In the genomic region with DNA sequence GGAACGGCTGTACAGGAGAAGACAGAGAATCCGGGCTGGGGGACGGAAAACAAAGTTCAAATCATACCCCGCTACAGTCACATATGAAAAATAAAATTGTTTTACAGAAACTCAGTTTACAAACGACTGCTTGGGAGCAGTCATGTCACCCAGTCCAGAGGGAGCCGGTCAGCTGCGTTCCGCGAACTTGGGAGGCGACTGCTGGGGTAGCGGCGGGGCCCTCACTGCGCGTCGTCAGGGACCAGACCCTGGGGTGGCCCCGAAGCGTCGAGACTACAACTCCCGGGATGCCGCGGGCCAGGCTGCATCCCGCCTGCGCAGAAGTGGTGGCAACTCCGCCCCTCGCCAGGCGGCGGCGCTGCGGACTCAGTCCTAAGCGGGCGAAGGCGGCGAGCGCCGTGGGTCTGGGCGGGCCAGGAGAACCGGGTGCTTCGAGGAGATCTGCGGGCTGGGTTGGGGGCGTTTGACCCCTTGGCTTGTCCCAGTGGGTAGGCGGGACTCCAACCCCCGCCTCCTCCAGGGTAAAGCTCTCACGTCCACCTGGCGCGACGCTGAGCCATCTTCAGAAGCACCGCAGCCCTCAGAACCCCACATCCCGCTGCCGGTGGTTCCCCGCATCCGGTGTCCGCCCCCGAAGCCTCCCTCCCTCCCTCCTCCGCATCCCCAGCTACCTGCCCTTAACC, we compare ENCODE assay signal across 8 cellular contexts. TPM values are rescaled to one million over a fixed set of nuclear protein-coding genes. Genes with fewer than 3 reads are reported as not detected.
DNase-seq lines count a peak whose midpoint lies in the region; ATAC-seq and TF ChIP-seq lines count a peak whose summit lies in the region.

No MANE protein-coding gene starts in this region.

- peak; percentile 94 for TF ChIP-seq CTCF in endothelial cell (IDR thresholded peaks at IDR 0.05; ENCODE audit: unreplicated experiment)

- H3K9me3 Mint-ChIP-seq in endothelial cell (ENCODE audit: unreplicated experiment), result no peaks in the 10 kb centered on the region

- DNase-seq in DMS 273 (lab: John Stamatoyannopoulos, UW; ENCODE audit: unreplicated experiment) (peak; percentile 96), HUDEP-2 (lab: John Stamatoyannopoulos, UW; ENCODE audit: unreplicated experiment in 76 of 76) (peak in 71 of 76 experiments; percentile 15 to 89 (median 70)), NOMO-1 treated with dmso at 0.1 percent for 144 hours (lab: John Stamatoyannopoulos, UW; ENCODE audit: unreplicated experiment) (peak; percentile 92), endothelial cell (ENCODE audit: low spot score) (peak; percentile 98), middle frontal gyrus (ENCODE audit: extremely low spot score, low spot score) (peak; percentile 89)
- peak; percentile 70 for DNase-seq in activated CD8-positive, alpha-beta memory T cell treated with anti-CD3 and anti-CD28 coated beads, Interleukin-2, amount 50 U/mL, for 24 hours (ENCODE audit: extremely low read depth)
- peak; percentile 81 to 83 for DNase-seq in stimulated activated CD8-positive, alpha-beta memory T cell treated with anti-CD3 and anti-CD28 coated beads, Interleukin-2, amount 100 ng/mL, for 1 hour (ENCODE audit: low read depth in 2 of 2)

- peak overlapping the region; percentile 99 for H3K27ac Mint-ChIP-seq in endothelial cell (ENCODE audit: unreplicated experiment)

- H3K4me3 Mint-ChIP-seq in endothelial cell (ENCODE audit: unreplicated experiment), result peak overlapping the region; percentile 96

- H3K27me3 Mint-ChIP-seq in endothelial cell (ENCODE audit: unreplicated experiment), result peaks cover 7% of the 10 kb centered on the region

- ATAC-seq in GM21423 (IDR thresholded peaks at IDR 0.05; ENCODE audit: unreplicated experiment), result peak; percentile 78

- peaks cover 25% of the 10 kb centered on the region for H3K4me1 Mint-ChIP-seq in endothelial cell (ENCODE audit: unreplicated experiment)

- peaks cover 14% of the 10 kb centered on the region for H3K36me3 Mint-ChIP-seq in endothelial cell (ENCODE audit: low read depth, unreplicated experiment)

RNA-seq across cellular contexts. Expression of gene SIT1, which starts 4.0 kb away (rescaled TPM):
- not detected for total RNA-seq in endothelial cell (ENCODE audit: unreplicated experiment)

RNA-seq across cellular contexts. Expression of gene RMRP, which starts 11.1 kb away (rescaled TPM):
- 32,961 TPM for total RNA-seq in endothelial cell (ENCODE audit: unreplicated experiment)

RNA-seq across cellular contexts. Expression of gene CCDC107, which starts 11.4 kb away (rescaled TPM):
- total RNA-seq in endothelial cell (ENCODE audit: unreplicated experiment), result 13.5 TPM

RNA-seq across cellular contexts. Expression of gene ARHGEF39, which starts 18.3 kb away (rescaled TPM):
- total RNA-seq in endothelial cell (ENCODE audit: unreplicated experiment), result 1.4 TPM

RNA-seq across cellular contexts. Expression of gene CA9, which starts 27.0 kb away (rescaled TPM):
- total RNA-seq in endothelial cell (ENCODE audit: unreplicated experiment), result 1.5 TPM

Comparison
In these comparisons a context has a peak if more than half of its experiments do, and no peak if none do; other contexts are left out.
1. Peak in every context shown above with its lines: DNase-seq and ATAC-seq.